In genomic region chr20:46406200-46406985, GRCh38 we compare ENCODE assay signal across 8 cellular contexts. TPM values are rescaled to one million over a fixed set of nuclear protein-coding genes. Genes with fewer than 3 reads are reported as not detected.
DNase-seq lines count a peak whose midpoint lies in the region; ATAC-seq and TF ChIP-seq lines count a peak whose summit lies in the region.

TSS of gene ELMO2 (minus strand) at chr20:46406615. CDS start at chr20:46394482, 12,133 bp downstream.

- peaks cover 0 to 19% (median 10%) of the 10 kb centered on the region in 11 experiments; a peak in 11 of 22 replicates for H3K36me3 ChIP-seq in BLaER1 treated with 17β-estradiol and CSF1 and Interleukin-3, amounts not matched to agents 10 nM and 100 nM
- no peaks in the 10 kb centered on the region for H3K36me3 ChIP-seq in liver (ENCODE audit: control insufficient read depth in 4 of 4, insufficient read depth in 3 of 4, low read depth in 1 of 4, low read length in 3 of 4)

- under 1% methylated on average over 60 of the region's 60 CpGs for WGBS in liver

- peak within 1 kb of the TSS; percentile 86 to 98 (median 93) for H3K4me2 ChIP-seq in BLaER1 treated with 17β-estradiol and CSF1 and Interleukin-3, amounts not matched to agents 10 nM and 100 nM

- H3K4me3 ChIP-seq in BLaER1 treated with 17β-estradiol and CSF1 and Interleukin-3, amounts not matched to agents 10 nM and 100 nM: peak within 1 kb of the TSS; percentile 77 to 92 (median 84)
- peak within 1 kb of the TSS; percentile 60 to 89 (median 62) for H3K4me3 ChIP-seq in liver (ENCODE audit: low read depth in 1 of 3, low read length in 3 of 3)

- no peaks in the 10 kb centered on the region for H3K9me3 ChIP-seq in BLaER1 treated with 17β-estradiol and CSF1 and Interleukin-3, amounts not matched to agents 10 nM and 100 nM (replicated peaks in 1 of 11)
- H3K9me3 ChIP-seq in liver (ENCODE audit: control insufficient read depth in 4 of 4, low read length in 3 of 4): no peaks in the 10 kb centered on the region

- peak in 1 of 2 donors; percentile 11 for TF ChIP-seq RAD21 in liver (IDR thresholded peaks at IDR 0.05)

- DNase-seq in NCI-H748 (lab: John Stamatoyannopoulos, UW; ENCODE audit: unreplicated experiment) (peak; percentile 96), dermis blood vessel endothelial cell (peak; percentile 97)
- DNase-seq in activated CD4-positive, alpha-beta T cell treated with anti-CD3 and anti-CD28 coated beads, Interleukin-2, amount 50 U/mL, for 24 hours (ENCODE audit: low read depth in 1 of 2, low spot score in 1 of 2): peak; percentile 88 to 98
- peak; percentile 98 for DNase-seq in stimulated activated CD4-positive, alpha-beta T cell treated with anti-CD3 and anti-CD28 coated beads, Interleukin-4, amount 100 ng/mL, for 24 hours

- peak within 1 kb of the TSS; percentile 71 to 90 (median 84) for H3K27ac ChIP-seq in BLaER1 treated with 17β-estradiol and CSF1 and Interleukin-3, amounts not matched to agents 10 nM and 100 nM
- H3K27ac ChIP-seq in liver (ENCODE audit: low read depth in 1 of 2, low read length in 2 of 2): peak within 1 kb of the TSS; percentile 82 to 90

- peaks cover 46 to 83% (median 62%) of the 10 kb centered on the region in 10 experiments for H3K4me1 ChIP-seq in BLaER1 treated with 17β-estradiol and CSF1 and Interleukin-3, amounts not matched to agents 10 nM and 100 nM
- H3K4me1 ChIP-seq in liver (ENCODE audit: control insufficient read depth in 4 of 4, insufficient read depth in 4 of 4, low read length in 3 of 4): peaks cover 6 to 38% (median 29%) of the 10 kb centered on the region in 4 donors

- ATAC-seq in GM19351 (IDR thresholded peaks at IDR 0.05; ENCODE audit: unreplicated experiment): peak; percentile 84
- peak; percentile 84 for ATAC-seq in HG03521 (IDR thresholded peaks at IDR 0.05; ENCODE audit: unreplicated experiment)

- peaks cover 0 to 48% (median 11%) of the 10 kb centered on the region in 11 experiments; a peak in 12 of 22 replicates for H4K20me1 ChIP-seq in BLaER1 treated with 17β-estradiol and CSF1 and Interleukin-3, amounts not matched to agents 10 nM and 100 nM

- peak within 1 kb of the TSS; percentile 81 to 93 (median 90) for H3K9ac ChIP-seq in BLaER1 treated with 17β-estradiol and CSF1 and Interleukin-3, amounts not matched to agents 10 nM and 100 nM
- H3K9ac ChIP-seq in liver (ENCODE audit: low read depth in 1 of 2, low read length in 2 of 2): peak within 1 kb of the TSS; percentile 56 to 90

- peak; percentile 20 for TF ChIP-seq CTCF in liver (IDR thresholded peaks at IDR 0.05; ENCODE audit: low read depth, low read length, missing input control)

- H3K27me3 ChIP-seq in BLaER1 treated with 17β-estradiol and CSF1 and Interleukin-3, amounts not matched to agents 10 nM and 100 nM: no peaks in the 10 kb centered on the region
- no peaks in the 10 kb centered on the region for H3K27me3 ChIP-seq in liver (ENCODE audit: control insufficient read depth in 4 of 4, insufficient read depth in 4 of 4, low read length in 3 of 4)

TF ChIP-seq in liver, 16 proteins besides CTCF, POLR2A, EP300 and RAD21:
- TF ChIP-seq GABPA (IDR thresholded peaks at IDR 0.05 in 1 of 2, conservative IDR thresholded peaks at IDR 0.05 in 1 of 2) (peak; percentile 37 to 82), FOXA1 (IDR thresholded peaks at IDR 0.05) (no peak), JUND (IDR thresholded peaks at IDR 0.05) (no peak), TAF1 (conservative IDR thresholded peaks at IDR 0.05) (peak; percentile 1), EGR1 (IDR thresholded peaks at IDR 0.05; ENCODE audit: low read depth in 2 of 2) (no peak), MAX (IDR thresholded peaks at IDR 0.05) (peak; percentile 18), YY1 (IDR thresholded peaks at IDR 0.05) (peak; percentile 46), NR2F2 (IDR thresholded peaks at IDR 0.05) (peak; percentile 2), SP1 (IDR thresholded peaks at IDR 0.05) (no peak)

RNA-seq across cellular contexts. Expression of gene ELMO2, which starts in this region (rescaled TPM):
- total RNA-seq in dermis blood vessel endothelial cell (34.7 and 35.7 TPM in 2 replicates), liver (10 to 100 TPM; 15.2 to 16.0 TPM)
- polyA plus RNA-seq in liver: 10 to 100 TPM in 1 of 2 donors, 1 to 10 TPM in 1; 7.9 to 12.6 TPM

Comparison
In these comparisons a context has a peak if more than half of its experiments do, and no peak if none do; other contexts are left out.
1. Peak in every context shown above with its lines: DNase-seq, ATAC-seq, H3K4me3 ChIP-seq and H3K27ac ChIP-seq.